Comparison of ENCODE assay signal across 10 cellular contexts in the genomic region with DNA sequence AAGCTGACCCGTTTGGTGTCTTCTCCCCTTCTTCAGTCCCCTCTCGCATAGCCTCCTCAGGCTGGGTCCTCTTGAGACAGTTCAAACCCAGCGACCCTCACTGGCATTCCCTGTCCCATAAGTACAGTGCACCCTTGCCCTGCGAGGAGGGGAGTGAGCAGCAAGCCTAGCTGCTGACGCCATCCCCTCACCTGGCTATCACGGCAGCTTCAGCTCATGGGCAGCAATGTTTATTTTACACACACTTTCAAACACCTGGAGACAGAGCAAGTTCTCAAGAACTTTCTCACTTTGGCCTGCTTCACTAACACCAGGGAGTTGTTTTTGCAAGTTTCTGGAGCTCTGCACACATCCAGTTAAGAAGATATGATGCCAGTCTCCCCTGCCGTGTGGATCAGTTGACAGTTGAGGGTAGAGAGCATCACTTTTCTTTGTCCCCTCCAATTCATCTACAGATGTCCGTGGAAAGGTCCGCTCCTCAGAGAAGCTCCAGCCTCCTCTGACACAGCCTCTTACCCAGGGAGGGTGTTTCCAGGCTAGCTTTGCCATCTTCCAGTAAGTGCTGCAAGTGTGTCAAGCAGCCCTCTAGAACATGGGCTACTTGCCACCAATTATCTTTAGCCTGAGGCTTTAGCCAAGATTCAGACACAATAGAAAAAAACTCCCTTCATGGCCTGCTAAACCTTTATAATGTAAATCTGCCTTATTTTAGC.
"Had no signal": no experiment of that assay in that cellular context is flagged by ENCODE, and none has a peak within 500 bp of the region (broad histone marks: within the 10 kb centered on the region; RNA-seq: fewer than 3 reads in every experiment).

No MANE protein-coding gene starts in this region.

- H3K9me3 ChIP-seq: heart left ventricle, uterus had no signal

- H3K4me3 ChIP-seq: heart left ventricle, uterus had no signal

- H3K36me3 ChIP-seq: heart left ventricle, uterus had no signal

- H3K27me3 ChIP-seq: uterus had no signal

- DNase-seq: activated CD4-positive, alpha-beta T cell treated with anti-CD3 and anti-CD28 coated beads for 4 hours; activated CD8-positive, alpha-beta T cell treated with anti-CD3 and anti-CD28 coated beads, Interleukin-2, amount 10 ng/mL, durations not matched to agents 7 days and 5 days; activated naive CD4-positive, alpha-beta T cell treated with anti-CD3 and anti-CD28 coated beads, Interleukin-2, amount 50 U/mL, for 16 hours; erythroblast; foreskin melanocyte; heart left ventricle; stimulated activated CD4-positive, alpha-beta T cell treated with anti-CD3 and anti-CD28 coated beads, Interleukin-4, amount 100 ng/mL, for 24 hours; T-helper 1 cell; uterus had no signal

- H3K4me1 ChIP-seq: uterus had no signal

- H3K27ac ChIP-seq: heart left ventricle, uterus, VCaP had no signal
